In the genomic region with DNA sequence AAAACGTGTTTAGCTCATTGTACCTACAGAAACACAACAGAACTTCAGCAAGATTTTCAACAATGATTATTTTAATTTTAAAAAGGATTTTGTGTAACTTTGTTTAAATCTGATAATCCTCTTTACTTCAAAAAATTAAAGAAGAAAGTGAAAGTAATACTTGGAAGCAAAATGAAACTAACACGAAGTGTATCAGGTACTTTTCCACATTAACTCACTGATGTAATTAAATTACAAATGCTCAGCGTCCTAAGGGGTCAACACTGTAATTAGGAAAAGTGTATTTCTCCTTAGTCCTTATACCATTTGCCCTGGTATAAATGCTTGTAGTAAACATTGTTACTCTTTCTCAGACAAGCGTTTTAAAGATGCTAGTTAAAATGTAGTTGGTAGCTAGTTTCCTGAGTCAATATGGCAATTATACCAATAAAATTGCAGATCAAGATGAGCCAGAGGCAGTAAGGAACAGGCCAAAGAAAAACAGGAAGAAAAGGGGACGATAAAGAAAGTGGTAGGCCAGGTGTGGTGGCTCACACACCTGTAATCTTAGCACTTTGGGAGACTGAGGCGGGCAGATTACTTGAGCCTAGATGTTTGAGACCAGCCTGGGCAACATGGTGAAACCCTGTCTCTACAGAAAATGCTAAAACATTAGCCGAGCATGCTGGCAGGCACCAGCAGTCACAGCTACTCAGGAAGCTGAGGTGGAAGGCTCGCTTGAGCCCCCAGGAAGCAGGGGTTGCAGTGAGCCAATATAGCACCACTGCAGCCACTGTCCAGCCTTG, we compare ENCODE assay signal across 8 cellular contexts.
DNase-seq lines count a peak whose midpoint lies in the region; ATAC-seq and TF ChIP-seq lines count a peak whose summit lies in the region.

No MANE protein-coding gene starts in this region.

- peak; percentile 41 for ATAC-seq in GM19025 (IDR thresholded peaks at IDR 0.05; ENCODE audit: low read depth, unreplicated experiment)
- peak; percentile 41 for ATAC-seq in HG03520 (IDR thresholded peaks at IDR 0.05; ENCODE audit: unreplicated experiment)
- peak; percentile 62 to 81 for ATAC-seq in natural killer cell treated with Interleukin-12 subunit alpha and Interleukin-12 subunit beta and Interleukin-15 and Interleukin-18, amount 100 ng/mL, for 72 hours

- POLR2A ChIA-PET in MCF 10A (lab: Yijun Ruan, JAX) = interaction anchor here (0.7 to 2.4 kb wide), 2 partner anchors 9 to 33 kb away, joined by 4 to 5 read pairs; no protein-coding TSS in a partner anchor

- H3K27ac Mint-ChIP-seq in MCF 10A (ENCODE audit: low read depth, unreplicated experiment) = peak overlapping the region; percentile 75
- H3K27ac Mint-ChIP-seq in natural killer cell treated with Interleukin-12 subunit alpha and Interleukin-12 subunit beta and Interleukin-15 and Interleukin-18, amount 100 ng/mL, for 72 hours = no peak overlapping the region

- no peaks in the 10 kb centered on the region for H3K36me3 Mint-ChIP-seq in MCF 10A (ENCODE audit: insufficient read depth, unreplicated experiment)
- no peaks in the 10 kb centered on the region for H3K36me3 Mint-ChIP-seq in natural killer cell treated with Interleukin-12 subunit alpha and Interleukin-12 subunit beta and Interleukin-15 and Interleukin-18, amount 100 ng/mL, for 72 hours

- intact Hi-C loops in MCF 10A (cut with micrococcal nuclease) = no loop called here

- CTCF ChIA-PET in MCF 10A (lab: Yijun Ruan, JAX) = interaction anchor here (0.9 kb wide), 1 partner anchor 79 kb away, joined by 4 read pairs; no protein-coding TSS in a partner anchor

- H3K4me3 Mint-ChIP-seq in MCF 10A (ENCODE audit: unreplicated experiment) = peak overlapping the region; percentile 33
- H3K4me3 Mint-ChIP-seq in natural killer cell treated with Interleukin-12 subunit alpha and Interleukin-12 subunit beta and Interleukin-15 and Interleukin-18, amount 100 ng/mL, for 72 hours = peak overlapping the region; percentile 92

- H3K4me1 Mint-ChIP-seq in MCF 10A (ENCODE audit: insufficient read depth, unreplicated experiment) = peaks cover 6% of the 10 kb centered on the region
- peaks cover 23 to 30% of the 10 kb centered on the region in 2 donors for H3K4me1 Mint-ChIP-seq in natural killer cell treated with Interleukin-12 subunit alpha and Interleukin-12 subunit beta and Interleukin-15 and Interleukin-18, amount 100 ng/mL, for 72 hours (ENCODE audit: low read depth in 2 of 2)

- no peaks in the 10 kb centered on the region for H3K9me3 Mint-ChIP-seq in MCF 10A (ENCODE audit: unreplicated experiment)
- no peaks in the 10 kb centered on the region for H3K9me3 Mint-ChIP-seq in natural killer cell treated with Interleukin-12 subunit alpha and Interleukin-12 subunit beta and Interleukin-15 and Interleukin-18, amount 100 ng/mL, for 72 hours

- in situ Hi-C loops in ACHN (cut with HindIII; ENCODE audit: low pct_ligation_motif_present, low pct_unique_long_range_greater_than_20kb, low sequenced_read_pairs) = no loop called here

- no peaks in the 10 kb centered on the region for H3K27me3 Mint-ChIP-seq in MCF 10A (ENCODE audit: insufficient read depth, unreplicated experiment)
- no peaks in the 10 kb centered on the region for H3K27me3 Mint-ChIP-seq in natural killer cell treated with Interleukin-12 subunit alpha and Interleukin-12 subunit beta and Interleukin-15 and Interleukin-18, amount 100 ng/mL, for 72 hours

- BruUV-seq in MCF 10A (replicated peaks; lab: Mats Ljungman, UMichigan) = no TSS peak

- TF ChIP-seq CTCF in MCF 10A (IDR thresholded peaks at IDR 0.05; ENCODE audit: unreplicated experiment) = no peak

- peak; percentile 36 for DNase-seq in ACHN
- peak; percentile 36 for DNase-seq in MCF 10A (ENCODE audit: unreplicated experiment)
- no peak for DNase-seq in natural killer cell treated with Interleukin-12 subunit alpha and Interleukin-12 subunit beta and Interleukin-15 and Interleukin-18, amount 100 ng/mL, for 72 hours (ENCODE audit: low spot score)
- DNase-seq in NCI-H524 (lab: John Stamatoyannopoulos, UW) = no peak
- no peak for DNase-seq in NCI-H1930 (lab: John Stamatoyannopoulos, UW)
- no peak for DNase-seq in HUDEP-2 (lab: John Stamatoyannopoulos, UW; ENCODE audit: unreplicated experiment in 76 of 76)

Comparison
In these comparisons a context has a peak if more than half of its experiments do, and no peak if none do; other contexts are left out.
1. DNase-seq: peak in ACHN (single experiment) and MCF 10A (single experiment); none in natural killer cell treated with Interleukin-12 subunit alpha and Interleukin-12 subunit beta and Interleukin-15 and Interleukin-18, amount 100 ng/mL, for 72 hours (single experiment), NCI-H524 (0 of 2), NCI-H1930 (0 of 2) and HUDEP-2 (0 of 76).
2. Peak in every context shown above with its lines, with median percentiles within 50 percentile points of each other: ATAC-seq.